Comparison of ENCODE assay signal across 25 cellular contexts in genomic region chr14:67763158-67763822, GRCh38. TPM values are rescaled to one million over a fixed set of nuclear protein-coding genes. Genes with fewer than 3 reads are reported as not detected.
DNase-seq lines count a peak whose midpoint lies in the region; ATAC-seq, FAIRE-seq and TF ChIP-seq lines count a peak whose summit lies in the region.
"Had no signal": no experiment of that assay in that cellular context is flagged by ENCODE, and none has a peak within 500 bp of the region (broad histone marks: within the 10 kb centered on the region; RNA-seq: fewer than 3 reads in every experiment).

No MANE protein-coding gene starts in this region.

- no peaks in the 10 kb centered on the region for H3K27me3 Mint-ChIP-seq in stimulated activated memory B cell treated with anti-CD40 and anti-IgM and Interleukin-4, amounts not matched to agents 10 μg/mL and 1 μg/mL and 100 μg/mL, for 72 hours
- H3K27me3 Mint-ChIP-seq: brain had no signal

- H3K27me3 ChIP-seq in PC-3 (ENCODE audit: low read length) = no peaks in the 10 kb centered on the region
- H3K27me3 ChIP-seq in upper lobe of left lung = no peaks in the 10 kb centered on the region
- H3K27me3 ChIP-seq: Peyer's patch had no signal

- no peaks in the 10 kb centered on the region for H3K9me2 ChIP-seq in PC-3 (replicated peaks; ENCODE audit: low read length)

- peaks cover 17% of the 10 kb centered on the region for H3K4me1 Mint-ChIP-seq in stimulated activated memory B cell treated with anti-CD40 and anti-IgM and Interleukin-4, amounts not matched to agents 10 μg/mL and 1 μg/mL and 100 μg/mL, for 72 hours
- H3K4me1 Mint-ChIP-seq: brain, endodermal cell, nephron had no signal

- POLR2A ChIA-PET in PC-3 (lab: Charles Lee; ENCODE audit: unreplicated experiment) = no interaction called here

- FAIRE-seq in HTR-8/SVneo (lab: Jason Lieb, UNC) = peak; percentile 79
- FAIRE-seq: colon had no signal

- H2AFZ ChIP-seq in PC-3 (ENCODE audit: low read length) = no peak overlapping the region
- H2AFZ ChIP-seq: parathyroid adenoma had no signal

- no peak for TF ChIP-seq POLR2A in upper lobe of left lung (IDR thresholded peaks at IDR 0.05)

- DNase-seq in HTR-8/SVneo (ENCODE audit: insufficient read length, low spot score) (no peak), PC-3 (peak; percentile 94), left colon (no peak), upper lobe of left lung (peak in 1 of 2 donors; percentile 27), epidermal melanocyte (ENCODE audit: insufficient read length, low spot score) (no peak), activated T-cell treated with anti-CD3 and anti-CD28 coated beads for 4 hours (no peak)
- DNase-seq: activated effector memory CD4-positive, alpha-beta T cell treated with anti-CD3 and anti-CD28 coated beads, Interleukin-2, amount 50 U/mL, for 16 hours; AML-193; DMS79 treated with DMSO at 0.1 percent for 48 hours; endodermal cell; glutamatergic neuron; HCEC 1CT; KG1; midbrain; NCI-H1092; NCI-H2081 treated with DMSO at 0.1 percent for 48 hours; NK-92 treated with Interleukin-12 subunit alpha and Interleukin-12 subunit beta, amount 100 ng/mL, for 24 hours; Peyer's patch had no signal

- H3F3A ChIP-seq in PC-3 (ENCODE audit: low read length, unreplicated experiment) = peaks cover 4% of the 10 kb centered on the region

- BruUV-seq in PC-3 (replicated peaks; lab: Mats Ljungman, UMichigan) = no TSS peak

- H3K4me2 ChIP-seq in PC-3 (ENCODE audit: low read length) = peak overlapping the region; percentile 75

- intact Hi-C loops in PC-3 (cut with micrococcal nuclease) = no loop called here
- intact Hi-C loops in left colon (cut with DNase I, micrococcal nuclease) = no loop called here

- no peaks in the 10 kb centered on the region for H3K9me3 Mint-ChIP-seq in stimulated activated memory B cell treated with anti-CD40 and anti-IgM and Interleukin-4, amounts not matched to agents 10 μg/mL and 1 μg/mL and 100 μg/mL, for 72 hours
- H3K9me3 Mint-ChIP-seq: brain, endodermal cell, nephron had no signal

- no peaks in the 10 kb centered on the region for H3K9me3 ChIP-seq in PC-3 (ENCODE audit: low read length)
- no peaks in the 10 kb centered on the region for H3K9me3 ChIP-seq in upper lobe of left lung
- H3K9me3 ChIP-seq: Peyer's patch had no signal

- H3K4me3 ChIP-seq in PC-3 (ENCODE audit: low read length) (peak overlapping the region; percentile 18; the same call in 1 of the 2 replicates), upper lobe of left lung (no peak overlapping the region)
- H3K4me3 ChIP-seq: Peyer's patch had no signal

- CTCF ChIA-PET in PC-3 (lab: Charles Lee) = no interaction called here

- H3K4me1 ChIP-seq in PC-3 (ENCODE audit: insufficient read depth, low read length) (peaks cover 39% of the 10 kb centered on the region), upper lobe of left lung (peaks cover 0 to 13% (median 2%) of the 10 kb centered on the region in 4 donors)
- H3K4me1 ChIP-seq: parathyroid adenoma, Peyer's patch had no signal

- H3K36me3 ChIP-seq in PC-3 (ENCODE audit: low read depth, low read length) = peaks cover 37% of the 10 kb centered on the region
- H3K36me3 ChIP-seq in upper lobe of left lung = peaks cover 10 to 82% (median 60%) of the 10 kb centered on the region in 4 donors

- TF ChIP-seq EP300 in upper lobe of left lung (IDR thresholded peaks at IDR 0.05) = peak in 1 of 4 donors; percentile 38

- peak; percentile 76 for ATAC-seq in PC-3
- peak; percentile 83 for ATAC-seq in left colon
- peak; percentile 38 to 55 for ATAC-seq in upper lobe of left lung (ENCODE audit: low FRiP score in 2 of 2)
- no peak for ATAC-seq in stimulated activated memory B cell treated with anti-CD40 and anti-IgM and Interleukin-4, amounts not matched to agents 10 μg/mL and 1 μg/mL and 100 μg/mL, for 72 hours
- ATAC-seq: sciatic nerve had no signal

- TF ChIP-seq CTCF in PC-3 (conservative IDR thresholded peaks at IDR 0.05; ENCODE audit: low read depth, low read length) (no peak), upper lobe of left lung (IDR thresholded peaks at IDR 0.05) (no peak)

- H3K4me3 Mint-ChIP-seq in stimulated activated memory B cell treated with anti-CD40 and anti-IgM and Interleukin-4, amounts not matched to agents 10 μg/mL and 1 μg/mL and 100 μg/mL, for 72 hours = no peak overlapping the region
- H3K4me3 Mint-ChIP-seq: brain, endodermal cell, nephron had no signal

- no peak overlapping the region for H3K27ac Mint-ChIP-seq in stimulated activated memory B cell treated with anti-CD40 and anti-IgM and Interleukin-4, amounts not matched to agents 10 μg/mL and 1 μg/mL and 100 μg/mL, for 72 hours
- H3K27ac Mint-ChIP-seq: brain, endodermal cell, nephron had no signal

- 59 to 62% methylated on average over 4 of the region's 4 CpGs for WGBS in upper lobe of left lung, 2 donors

- no peaks in the 10 kb centered on the region for H3K79me2 ChIP-seq in PC-3 (ENCODE audit: low read length)
- H3K79me2 ChIP-seq: parathyroid adenoma had no signal

- H3K36me3 Mint-ChIP-seq in stimulated activated memory B cell treated with anti-CD40 and anti-IgM and Interleukin-4, amounts not matched to agents 10 μg/mL and 1 μg/mL and 100 μg/mL, for 72 hours = peaks cover 69% of the 10 kb centered on the region

- H4K20me1 ChIP-seq in PC-3 (ENCODE audit: low read length) = no peaks in the 10 kb centered on the region

- H3K27ac ChIP-seq in PC-3 (ENCODE audit: low read length) = peak overlapping the region; percentile 92
- peak overlapping the region in 1 of 4 donors; percentile 67 for H3K27ac ChIP-seq in upper lobe of left lung
- H3K27ac ChIP-seq: parathyroid adenoma, Peyer's patch, VCaP had no signal

- peak overlapping the region; percentile 39 for H3K9ac ChIP-seq in PC-3 (ENCODE audit: low read length)
- H3K9ac ChIP-seq: parathyroid adenoma had no signal

RNA-seq across cellular contexts. Expression of gene ZFYVE26, which starts 53.1 kb away (rescaled TPM):
- 20.0 and 21.1 TPM in 2 replicates for total RNA-seq in PC-3 (2014; rRNA removed)
- total RNA-seq in left colon = 10 to 100 TPM; 19.9 to 20.7 TPM
- 100 to 1,000 TPM in 1 of 6 donors, 10 to 100 TPM in 5; 27.7 to 153 (median 44.5) TPM for total RNA-seq in upper lobe of left lung

RNA-seq across cellular contexts. Expression of gene RAD51B, which starts 56.3 kb away (rescaled TPM):
- 8.6 and 10.8 TPM in 2 replicates for total RNA-seq in PC-3 (2014; rRNA removed)
- total RNA-seq in left colon = 10 to 100 TPM; 13.7 to 16.8 TPM
- 10 to 100 TPM; 10.6 to 63.9 (median 18.4) TPM for total RNA-seq in upper lobe of left lung
